ENCODE assay signal across 17 cellular contexts in genomic region chr12:3898751-3899150, GRCh38.
"Had no signal": no experiment of that assay in that cellular context is flagged by ENCODE, and none has a peak within 500 bp of the region (broad histone marks: within the 10 kb centered on the region; RNA-seq: fewer than 3 reads in every experiment).

No MANE protein-coding gene starts in this region.

- H3K4me3 ChIP-seq: dorsolateral prefrontal cortex, lung, spleen, upper lobe of left lung had no signal

- H3K4me3 Mint-ChIP-seq: activated CD4-positive, alpha-beta T cell treated with anti-CD3 and anti-CD28 coated beads, Interleukin-2, amount 10 ng/mL, durations not matched to agents 24 days and 14 days; activated CD8-positive, alpha-beta memory T cell treated with anti-CD3 and anti-CD28 coated beads, Interleukin-2, amount 10 ng/mL, durations not matched to agents 7 days and 5 days; activated T-cell treated with anti-CD3 and anti-CD28 coated beads, Interleukin-2, amount 50 U/mL, for 4 hours; naive B cell had no signal

- H3K27ac ChIP-seq: dorsolateral prefrontal cortex, upper lobe of left lung had no signal

- H3K27ac Mint-ChIP-seq: activated CD4-positive, alpha-beta T cell treated with anti-CD3 and anti-CD28 coated beads, Interleukin-2, amount 10 ng/mL, durations not matched to agents 24 days and 14 days; activated CD8-positive, alpha-beta memory T cell treated with anti-CD3 and anti-CD28 coated beads, Interleukin-2, amount 10 ng/mL, durations not matched to agents 7 days and 5 days had no signal

- DNase-seq: activated CD4-positive, alpha-beta T cell treated with anti-CD3 and anti-CD28 coated beads, Interleukin-2, amount 10 ng/mL, durations not matched to agents 24 days and 14 days; activated CD8-positive, alpha-beta memory T cell treated with anti-CD3 and anti-CD28 coated beads, Interleukin-2, amount 10 ng/mL, durations not matched to agents 7 days and 5 days; activated gamma-delta T cell treated with Interleukin-2 at 50 U/mL for 16 hours; activated T-cell treated with anti-CD3 and anti-CD28 coated beads, Interleukin-2, amount 50 U/mL, for 4 hours; dorsolateral prefrontal cortex; left cardiac atrium; midbrain; naive B cell; SK-N-SH; spleen; stimulated activated CD4-positive, alpha-beta T cell treated with anti-CD3 and anti-CD28 coated beads, Interleukin-1b, Interleukin-23, amount 100 ng/mL, for 48 hours; stimulated activated naive CD4-positive, alpha-beta T cell; T-helper 1 cell; upper lobe of left lung had no signal

- H3K36me3 Mint-ChIP-seq: activated CD8-positive, alpha-beta memory T cell treated with anti-CD3 and anti-CD28 coated beads, Interleukin-2, amount 10 ng/mL, durations not matched to agents 7 days and 5 days; naive B cell had no signal

- H3K27me3 Mint-ChIP-seq: activated CD4-positive, alpha-beta T cell treated with anti-CD3 and anti-CD28 coated beads, Interleukin-2, amount 10 ng/mL, durations not matched to agents 24 days and 14 days; activated CD8-positive, alpha-beta memory T cell treated with anti-CD3 and anti-CD28 coated beads, Interleukin-2, amount 10 ng/mL, durations not matched to agents 7 days and 5 days; naive B cell had no signal

- ATAC-seq: activated CD8-positive, alpha-beta memory T cell treated with anti-CD3 and anti-CD28 coated beads, Interleukin-2, amount 10 ng/mL, durations not matched to agents 7 days and 5 days; activated T-cell treated with anti-CD3 and anti-CD28 coated beads, Interleukin-2, amount 50 U/mL, for 4 hours; esophagus mucosa; left cardiac atrium; sciatic nerve had no signal

- H3K27me3 ChIP-seq: spleen, upper lobe of left lung had no signal

- H3K36me3 ChIP-seq: spleen, upper lobe of left lung had no signal

- H3K9me3 Mint-ChIP-seq: activated T-cell treated with anti-CD3 and anti-CD28 coated beads, Interleukin-2, amount 50 U/mL, for 4 hours had no signal

- H3K9me3 ChIP-seq: SK-N-SH, spleen, upper lobe of left lung had no signal
